Comparison of ENCODE assay signal across 8 cellular contexts in the genomic region with DNA sequence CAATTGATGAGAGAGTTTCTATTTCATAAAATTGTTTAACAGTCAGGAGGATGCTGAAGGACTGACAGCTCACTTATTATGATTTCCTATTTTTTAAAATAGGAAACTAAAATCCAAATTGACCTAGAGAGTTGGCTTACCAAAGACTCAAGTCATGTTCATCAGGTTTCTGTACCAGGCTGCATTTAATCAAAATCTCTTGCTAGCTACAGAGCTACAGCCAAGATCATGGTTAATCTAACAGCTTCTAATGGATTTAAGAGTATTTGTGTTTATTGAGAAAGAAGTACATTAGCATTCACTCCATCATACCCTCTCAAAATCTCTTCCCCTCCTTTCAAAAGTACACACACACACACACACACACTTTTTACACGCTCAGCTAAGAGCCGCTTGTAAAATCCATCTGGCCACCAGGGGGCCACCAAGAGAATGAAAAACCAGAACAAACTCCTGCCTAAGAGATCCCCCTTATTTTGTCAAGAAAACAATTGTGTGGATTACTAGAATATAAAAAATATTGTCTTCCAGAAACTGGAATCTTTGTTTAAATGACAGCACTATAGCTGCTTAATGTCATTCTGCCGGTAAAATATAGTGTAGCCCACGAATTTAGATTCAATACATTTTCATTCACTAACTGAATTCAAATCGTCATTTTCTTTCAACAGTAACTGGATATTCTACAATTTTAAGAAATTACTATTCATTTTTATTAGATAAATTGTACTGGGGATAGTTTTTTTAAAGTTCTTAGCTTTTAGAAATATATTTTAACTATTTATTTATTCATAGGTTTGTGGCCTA.
A peak's percentile ranks its signal among the peaks of the same experiment; 100 is the strongest.
DNase-seq lines count a peak whose midpoint lies in the region; ATAC-seq and TF ChIP-seq lines count a peak whose summit lies in the region.

No MANE protein-coding gene starts in this region.

- no peak overlapping the region for H3K4me3 Mint-ChIP-seq in CD4-positive, alpha-beta T cell

- no peak overlapping the region for H3K9ac ChIP-seq in IMR-90 (ENCODE audit: low read depth, low read length)

- H3K9me3 Mint-ChIP-seq in CD4-positive, alpha-beta T cell, result peaks cover 22% of the 10 kb centered on the region

- H3K18ac ChIP-seq in IMR-90 (ENCODE audit: low read depth, low read length), result peak overlapping the region; percentile 86

- H3K27me3 Mint-ChIP-seq in CD4-positive, alpha-beta T cell, result no peaks in the 10 kb centered on the region

- H3K36me3 Mint-ChIP-seq in CD4-positive, alpha-beta T cell (ENCODE audit: low read depth), result peaks cover 44% of the 10 kb centered on the region

- no TSS peak for BruUV-seq in IMR-90 (replicated peaks; lab: Mats Ljungman, UMichigan)

- no peak overlapping the region for H4K8ac ChIP-seq in IMR-90 (ENCODE audit: low read depth in 2 of 2, low read length in 2 of 2)

- peak; percentile 87 for TF ChIP-seq CTCF in CD4-positive, alpha-beta T cell (IDR thresholded peaks at IDR 0.05)
- TF ChIP-seq CTCF in IMR-90 (conservative IDR thresholded peaks at IDR 0.05; ENCODE audit: low read depth, low read length) (peak; percentile 69), adrenal gland (IDR thresholded peaks at IDR 0.05) (peak; percentile 63 to 88 (median 74)), left ventricle myocardium inferior (IDR thresholded peaks at IDR 0.05; ENCODE audit: borderline replicate concordance) (peak; percentile 84), retinal pigment epithelial cell (conservative IDR thresholded peaks at IDR 0.05; ENCODE audit: low read depth, low read length) (peak; percentile 82)

- 0 out of 2 replicates have a peak, but pooled peaks cover 3% of the 10 kb centered on the region for H3K9me1 ChIP-seq in IMR-90 (ENCODE audit: insufficient read depth, low read length)

- H2AK5ac ChIP-seq in IMR-90 (ENCODE audit: low read depth, low read length), result no peak overlapping the region

- no peak overlapping the region for H3K27ac ChIP-seq in CD4-positive, alpha-beta T cell (ENCODE audit: low read depth, low read length)
- no peak overlapping the region for H3K27ac ChIP-seq in IMR-90 (ENCODE audit: insufficient read depth, low read length)
- H3K27ac ChIP-seq in adrenal gland, result no peak overlapping the region
- no peak overlapping the region for H3K27ac ChIP-seq in left ventricle myocardium inferior (replicated peaks)

- H2BK20ac ChIP-seq in IMR-90 (ENCODE audit: low read depth, low read length), result no peak overlapping the region

- H3K79me1 ChIP-seq in IMR-90 (ENCODE audit: low read depth in 1 of 2, low read length in 2 of 2), result no peaks in the 10 kb centered on the region

- WGBS in IMR-90 (ENCODE audit: extremely low coverage in 2 of 2, insufficient read length in 1 of 2), 2 experiments, result no CpG with 5 or more reads among the region's 5 CpGs
- WGBS in adrenal gland, 4 donors, result 47 to 57% (median 50%) methylated on average over 5 of the region's 5 CpGs

- H3K9me3 ChIP-seq in CD4-positive, alpha-beta T cell (ENCODE audit: control insufficient read depth, low read length), result peaks cover 17% of the 10 kb centered on the region
- H3K9me3 ChIP-seq in IMR-90 (ENCODE audit: control insufficient read depth, insufficient read depth, low read length) (no peaks in the 10 kb centered on the region), adrenal gland (replicated peaks in 1 of 3) (no peaks in the 10 kb centered on the region), left ventricle myocardium inferior (replicated peaks) (peaks cover 36% of the 10 kb centered on the region)

- H2BK15ac ChIP-seq in IMR-90 (ENCODE audit: low read depth, low read length), result no peak overlapping the region; the same call in 2 of the 3 replicates

- intact Hi-C loops in CD4-positive, alpha-beta T cell (cut with DNase I, micrococcal nuclease), result loop anchor here (2.0 to 10.0 kb wide), 6 partner anchors 65 to 759 kb away; no protein-coding TSS in a partner anchor
- intact Hi-C loops in IMR-90 (cut with micrococcal nuclease), result loop anchor here (1.0 to 10.0 kb wide), 5 partner anchors 253 to 843 kb away; no protein-coding TSS in a partner anchor
- intact Hi-C loops in adrenal gland (cut with DNase I), result loop anchor here in 1 of 2 donors (10.0 kb wide), 1 partner anchor 333 kb away; the partner anchor contains the start of gene BTG1
- intact Hi-C loops in left ventricle myocardium inferior (cut with micrococcal nuclease), result loop anchor here (5.0 kb wide), 1 partner anchor 331 kb away; no protein-coding TSS in a partner anchor

- TF ChIP-seq POLR2A in IMR-90 (IDR thresholded peaks at IDR 0.05; ENCODE audit: low read depth, low read length) (no peak), adrenal gland (IDR thresholded peaks at IDR 0.05) (no peak)

- CTCF ChIA-PET in CD4-positive, alpha-beta T cell (lab: Charles Lee), result interaction anchor here (0.7 to 4.7 kb wide), 39 partner anchors 9 to 777 kb away, joined by 3 to 28 read pairs (median 4); partner anchors contain the start of gene BTG1
- CTCF ChIA-PET in IMR-90 (lab: Yijun Ruan, JAX), result interaction anchor here (0.6 to 2.7 kb wide), 25 partner anchors 9 to 765 kb away, joined by 3 to 12 read pairs (median 3); partner anchors contain the start of gene BTG1

- dilution Hi-C loops in IMR-90 (cut with HindIII; ENCODE audit: low sequenced_read_pairs, unreplicated experiment), result no loop called here

- POLR2A ChIA-PET in CD4-positive, alpha-beta T cell (lab: Charles Lee), result interaction anchor here (0.5 to 4.5 kb wide), 20 partner anchors 8 to 759 kb away, joined by 3 to 70 read pairs (median 5); partner anchors contain the start of gene BTG1
- POLR2A ChIA-PET in IMR-90 (lab: Charles Lee; ENCODE audit: unreplicated experiment), result interaction anchor here (1.3 kb wide), 1 partner anchor 326 kb away, joined by 5 read pairs; no protein-coding TSS in a partner anchor

- no peak overlapping the region for H2BK5ac ChIP-seq in IMR-90 (ENCODE audit: low read depth, low read length, poor library complexity, severe bottlenecking)

- H3K4me1 ChIP-seq in IMR-90 (ENCODE audit: control insufficient read depth, insufficient read depth, low read length), result no peaks in the 10 kb centered on the region
- no peaks in the 10 kb centered on the region for H3K4me1 ChIP-seq in adrenal gland (replicated peaks in 1 of 2)
- H3K4me1 ChIP-seq in left ventricle myocardium inferior, result no peaks in the 10 kb centered on the region

- H3K27me3 ChIP-seq in CD4-positive, alpha-beta T cell (ENCODE audit: control insufficient read depth, insufficient read depth, low read length), result no peaks in the 10 kb centered on the region
- H3K27me3 ChIP-seq in IMR-90 (ENCODE audit: control insufficient read depth, insufficient read depth, low read length), result no peaks in the 10 kb centered on the region
- no peaks in the 10 kb centered on the region for H3K27me3 ChIP-seq in adrenal gland
- H3K27me3 ChIP-seq in left ventricle myocardium inferior (ENCODE audit: low read depth), result no peaks in the 10 kb centered on the region

- H4K20me1 ChIP-seq in IMR-90 (ENCODE audit: insufficient read depth, low read length), result no peaks in the 10 kb centered on the region

- peak; percentile 74 for TF ChIP-seq RAD21 in IMR-90 (IDR thresholded peaks at IDR 0.05; ENCODE audit: low read length)

- in situ Hi-C loops in IMR-90 (cut with MboI; ENCODE audit: low sequenced_read_pairs), result loop anchor here (5.0 to 10.0 kb wide), 2 partner anchors 326 to 753 kb away; no protein-coding TSS in a partner anchor

- H3K4me2 ChIP-seq in IMR-90 (ENCODE audit: low read depth, low read length), result no peak overlapping the region

- H3K4me1 Mint-ChIP-seq in CD4-positive, alpha-beta T cell (ENCODE audit: low read depth), result peaks cover 26% of the 10 kb centered on the region

- peak overlapping the region; percentile 64 for H3K27ac Mint-ChIP-seq in CD4-positive, alpha-beta T cell

- no peak overlapping the region for H3K56ac ChIP-seq in IMR-90 (ENCODE audit: extremely low read depth, insufficient read depth, low read length)

- H3K4ac ChIP-seq in IMR-90 (ENCODE audit: low read depth, low read length), result no peak overlapping the region

- H3K23ac ChIP-seq in IMR-90 (ENCODE audit: low read depth, low read length), result no peak overlapping the region

- DNase-seq in CD4-positive, alpha-beta T cell, result peak; percentile 58 to 81 (median 75)
- DNase-seq in IMR-90, result peak; percentile 72
- DNase-seq in T follicular helper cell (ENCODE audit: low read depth), result peak; percentile 55
- peak; percentile 58 to 91 (median 76) for DNase-seq in adrenal gland
- DNase-seq in left ventricle myocardium inferior, result peak; percentile 73
- DNase-seq in retinal pigment epithelial cell (ENCODE audit: low read depth), result no peak

- H2AK9ac ChIP-seq in IMR-90 (replicated peaks; ENCODE audit: low read depth, low read length, poor library complexity), result no peak overlapping the region

- peak; percentile 86 for ATAC-seq in CD4-positive, alpha-beta T cell (ENCODE audit: poor library complexity)
- ATAC-seq in GM19395 (IDR thresholded peaks at IDR 0.05; ENCODE audit: unreplicated experiment), result peak; percentile 90
- peak; percentile 79 for ATAC-seq in IMR-90 (ENCODE audit: low read depth)
- no peak for ATAC-seq in HG02870 (IDR thresholded peaks at IDR 0.05; ENCODE audit: unreplicated experiment)

- H2AFZ ChIP-seq in IMR-90 (replicated peaks; ENCODE audit: low read length, poor library complexity), result no peak overlapping the region

- H3K4me3 ChIP-seq in IMR-90 (ENCODE audit: insufficient read depth, low read depth, low read length) (no peak overlapping the region), adrenal gland (no peak overlapping the region), left ventricle myocardium inferior (no peak overlapping the region), retinal pigment epithelial cell (ENCODE audit: low read length) (no peak overlapping the region)

- H3K14ac ChIP-seq in IMR-90 (replicated peaks; ENCODE audit: low read depth, low read length), result no peak overlapping the region

- no peak overlapping the region for H2BK120ac ChIP-seq in IMR-90 (ENCODE audit: low read depth, low read length)

- no peak overlapping the region for H4K91ac ChIP-seq in IMR-90 (ENCODE audit: insufficient read depth, low read depth, low read length)

- H4K5ac ChIP-seq in IMR-90 (ENCODE audit: low read depth, low read length), result 0 out of 2 replicates have a peak overlapping the region, but pooled peaks have one; percentile 73

- H3K36me3 ChIP-seq in IMR-90 (ENCODE audit: control insufficient read depth, insufficient read depth, low read length) (no peaks in the 10 kb centered on the region), adrenal gland (replicated peaks in 1 of 2) (no peaks in the 10 kb centered on the region), left ventricle myocardium inferior (no peaks in the 10 kb centered on the region)

TF ChIP-seq in IMR-90, 13 proteins besides CTCF, POLR2A, EP300 and RAD21:
- peak; percentile 87 for TF ChIP-seq SMC3 (IDR thresholded peaks at IDR 0.05; ENCODE audit: low read depth, low read length)
- TF ChIP-seq MAZ (IDR thresholded peaks at IDR 0.05; ENCODE audit: borderline replicate concordance, low read depth, low read length), result no peak
- no peak for TF ChIP-seq MAFK (IDR thresholded peaks at IDR 0.05; ENCODE audit: low read depth, low read length)
